11 cellular contexts compared by ENCODE assay signal in genomic region chr4:168765726-168766125, GRCh38.
DNase-seq lines count a peak whose midpoint lies in the region; FAIRE-seq and TF ChIP-seq lines count a peak whose summit lies in the region.
"Had no signal": no experiment of that assay in that cellular context is flagged by ENCODE, and none has a peak within 500 bp of the region (broad histone marks: within the 10 kb centered on the region; RNA-seq: fewer than 3 reads in every experiment).

No MANE protein-coding gene starts in this region.

- H3K27ac ChIP-seq in suprapubic skin: peak overlapping the region; percentile 63
- no peak overlapping the region for H3K27ac ChIP-seq in Karpas-422 (ENCODE audit: low read length)
- no peak overlapping the region for H3K27ac ChIP-seq in OCI-LY7 (ENCODE audit: low read depth, low read length, poor library complexity, severe bottlenecking)

- H3K4me1 ChIP-seq in suprapubic skin (peaks cover 6% of the 10 kb centered on the region), Karpas-422 (ENCODE audit: low read length) (no peaks in the 10 kb centered on the region), OCI-LY7 (ENCODE audit: insufficient read depth, low read length, poor library complexity, severe bottlenecking) (no peaks in the 10 kb centered on the region)

- intact Hi-C loops in OCI-LY7 (cut with micrococcal nuclease; ENCODE audit: unreplicated experiment): no loop called here

- no peak overlapping the region for H3K9ac ChIP-seq in Karpas-422 (ENCODE audit: low read length)

- H3K4me3 ChIP-seq in bronchial epithelial cell (ENCODE audit: low read depth, low read length): no peak overlapping the region
- no peak overlapping the region for H3K4me3 ChIP-seq in suprapubic skin
- no peak overlapping the region for H3K4me3 ChIP-seq in Karpas-422 (ENCODE audit: low read length)
- H3K4me3 ChIP-seq in OCI-LY7 (ENCODE audit: low read depth, low read length, poor library complexity, severe bottlenecking): no peak overlapping the region

- H3K4me2 ChIP-seq in Karpas-422 (ENCODE audit: low read depth, low read length, poor library complexity, severe bottlenecking): no peak overlapping the region
- H3K4me2 ChIP-seq in OCI-LY7 (ENCODE audit: low read length): no peak overlapping the region

- no peaks in the 10 kb centered on the region for H3K36me3 ChIP-seq in bronchial epithelial cell (ENCODE audit: control insufficient read depth, insufficient read depth, low read length)
- H3K36me3 ChIP-seq in suprapubic skin: no peaks in the 10 kb centered on the region
- no peaks in the 10 kb centered on the region for H3K36me3 ChIP-seq in Karpas-422 (ENCODE audit: insufficient read depth, low read length)
- no peaks in the 10 kb centered on the region for H3K36me3 ChIP-seq in OCI-LY7 (ENCODE audit: insufficient read depth, low read length)

- no TSS peak for BruUV-seq in OCI-LY7 (replicated peaks; lab: Mats Ljungman, UMichigan)

- TF ChIP-seq EP300 in suprapubic skin (IDR thresholded peaks at IDR 0.05): no peak

- TF ChIP-seq CTCF in bronchial epithelial cell (IDR thresholded peaks at IDR 0.05; ENCODE audit: insufficient read depth, low read length, severe bottlenecking): no peak
- no peak for TF ChIP-seq CTCF in suprapubic skin (IDR thresholded peaks at IDR 0.05)
- no peak for TF ChIP-seq CTCF in OCI-LY7 (conservative IDR thresholded peaks at IDR 0.05; ENCODE audit: low read length)

- no peaks in the 10 kb centered on the region for H3K79me2 ChIP-seq in Karpas-422 (ENCODE audit: low read length)
- H3K79me2 ChIP-seq in OCI-LY7 (ENCODE audit: insufficient read depth, low read depth, low read length): no peaks in the 10 kb centered on the region

- TF ChIP-seq POLR2A in suprapubic skin (IDR thresholded peaks at IDR 0.05): no peak

- H4K20me1 ChIP-seq in Karpas-422 (ENCODE audit: insufficient read depth, low read depth, low read length): no peaks in the 10 kb centered on the region
- no peaks in the 10 kb centered on the region for H4K20me1 ChIP-seq in OCI-LY7 (ENCODE audit: insufficient read depth, low read length)

- CTCF ChIA-PET in OCI-LY7 (lab: Charles Lee; ENCODE audit: unreplicated experiment): no interaction called here

- POLR2A ChIA-PET in OCI-LY7 (lab: Charles Lee): no interaction called here

- H2AFZ ChIP-seq in Karpas-422 (ENCODE audit: low read length): no peak overlapping the region
- H2AFZ ChIP-seq in OCI-LY7 (ENCODE audit: low read length): no peak overlapping the region

- DNase-seq in HT-29 (ENCODE audit: low spot score) (peak; percentile 16), bronchial epithelial cell (ENCODE audit: low read depth) (peak; percentile 75), iris pigment epithelial cell (ENCODE audit: low read depth) (peak; percentile 41), suprapubic skin (ENCODE audit: low spot score in 2 of 2) (peak in 1 of 2 donors; percentile 71), iPS-NIHi7 (ENCODE audit: extremely low spot score) (no peak), superior temporal gyrus (ENCODE audit: extremely low spot score) (no peak), Karpas-422 (no peak), OCI-LY7 (ENCODE audit: low spot score) (no peak)
- DNase-seq: NCI-H1105 had no signal

- H3K9me2 ChIP-seq in Karpas-422 (replicated peaks; ENCODE audit: insufficient read depth, low read length): no peaks in the 10 kb centered on the region
- no peaks in the 10 kb centered on the region for H3K9me2 ChIP-seq in OCI-LY7 (ENCODE audit: insufficient read depth, low read length)

- H3K9me3 ChIP-seq in suprapubic skin (no peaks in the 10 kb centered on the region), Karpas-422 (ENCODE audit: low read length) (no peaks in the 10 kb centered on the region), OCI-LY7 (ENCODE audit: low read length) (no peaks in the 10 kb centered on the region)

- no peaks in the 10 kb centered on the region for H3K27me3 ChIP-seq in bronchial epithelial cell (ENCODE audit: control insufficient read depth, insufficient read depth, low read length)
- no peaks in the 10 kb centered on the region for H3K27me3 ChIP-seq in suprapubic skin
- H3K27me3 ChIP-seq in Karpas-422 (ENCODE audit: low read length): no peaks in the 10 kb centered on the region

- no peak for FAIRE-seq in bronchial epithelial cell (lab: Jason Lieb, UNC)
- FAIRE-seq: GM18507, TTC549 had no signal

Comparison
In these comparisons a context has a peak if more than half of its experiments do, and no peak if none do; other contexts are left out.
1. DNase-seq: peak in HT-29 (single experiment), bronchial epithelial cell (single experiment) and iris pigment epithelial cell (single experiment); none in iPS-NIHi7 (single experiment), superior temporal gyrus (single experiment), Karpas-422 (single experiment) and OCI-LY7 (single experiment).